ENCODE assay signal across 7 cellular contexts in genomic region chr17:42135664-42136653, GRCh38. TPM values are rescaled to one million over a fixed set of nuclear protein-coding genes. Genes with fewer than 3 reads are reported as not detected.
A peak's percentile ranks its signal among the peaks of the same experiment; 100 is the strongest.
DNase-seq lines count a peak whose midpoint lies in the region; ATAC-seq and TF ChIP-seq lines count a peak whose summit lies in the region.

No MANE protein-coding gene starts in this region.

- H3K36me3 ChIP-seq in Panc1 (ENCODE audit: control insufficient read depth, insufficient read depth, low read length) = no peaks in the 10 kb centered on the region; the same call in 1 of the 2 replicates
- no peaks in the 10 kb centered on the region for H3K36me3 ChIP-seq in mucosa of stomach (ENCODE audit: control insufficient read depth, insufficient read depth, low read length)

- H3K9ac ChIP-seq in mucosa of stomach (ENCODE audit: low read length) = peak overlapping the region; percentile 71

- ATAC-seq in Panc1 (peak; percentile 74; the same call in 1 of the 2 replicates), GM19324 (IDR thresholded peaks at IDR 0.05; ENCODE audit: low FRiP score, unreplicated experiment) (no peak), GM18861 (IDR thresholded peaks at IDR 0.05; ENCODE audit: unreplicated experiment) (no peak)
- ATAC-seq in effector memory CD8-positive, alpha-beta T cell (replicated peaks) = no peak

- no peak overlapping the region for H3K4me3 Mint-ChIP-seq in effector memory CD8-positive, alpha-beta T cell

- H3K4me1 ChIP-seq in Panc1 (ENCODE audit: control insufficient read depth, insufficient read depth, low read length) (peaks cover 18% of the 10 kb centered on the region), mucosa of stomach (ENCODE audit: control insufficient read depth, insufficient read depth, low read length) (peaks cover 69% of the 10 kb centered on the region)

- DNase-seq in HPDE6-E6E7 (ENCODE audit: extremely low spot score) (peak; percentile 91), Panc1 (ENCODE audit: low read depth, low spot score) (peak; percentile 22), NCI-H526 treated with DMSO at 0.1 percent for 48 hours (lab: John Stamatoyannopoulos, UW) (no peak)
- no peak for DNase-seq in effector memory CD8-positive, alpha-beta T cell

- CTCF ChIA-PET in Panc1 (lab: Charles Lee) = no interaction called here

- peak overlapping the region; percentile 70 for H3K27ac ChIP-seq in Panc1 (ENCODE audit: low read length)

- in situ Hi-C loops in Panc1 (cut with HindIII; ENCODE audit: low pct_unique_long_range_greater_than_20kb, low sequenced_read_pairs) = no loop called here

- H3K9me3 ChIP-seq in Panc1 (ENCODE audit: control insufficient read depth, insufficient read depth, low read depth, low read length) (no peaks in the 10 kb centered on the region), mucosa of stomach (ENCODE audit: control insufficient read depth, low read length) (no peaks in the 10 kb centered on the region)

- H3K27me3 Mint-ChIP-seq in effector memory CD8-positive, alpha-beta T cell = no peaks in the 10 kb centered on the region

- POLR2A ChIA-PET in Panc1 (lab: Charles Lee) = no interaction called here

- no peaks in the 10 kb centered on the region for H3K9me3 Mint-ChIP-seq in effector memory CD8-positive, alpha-beta T cell

- peak overlapping the region; percentile 70 to 73 for H3K27ac Mint-ChIP-seq in effector memory CD8-positive, alpha-beta T cell

- H3K36me3 Mint-ChIP-seq in effector memory CD8-positive, alpha-beta T cell (ENCODE audit: insufficient read depth) = peaks cover 36% of the 10 kb centered on the region

- peaks cover 44 to 61% of the 10 kb centered on the region in 2 donors for H3K4me1 Mint-ChIP-seq in effector memory CD8-positive, alpha-beta T cell (ENCODE audit: low read depth in 2 of 2)

- TF ChIP-seq CTCF in Panc1 (IDR thresholded peaks at IDR 0.05) = no peak

- H3K27me3 ChIP-seq in Panc1 (ENCODE audit: control insufficient read depth, insufficient read depth, low read length) (no peaks in the 10 kb centered on the region), mucosa of stomach (ENCODE audit: control insufficient read depth, insufficient read depth, low read length) (no peaks in the 10 kb centered on the region)

- H3K4me3 ChIP-seq in Panc1 (ENCODE audit: low read depth in 2 of 2, low read length in 2 of 2) (no peak overlapping the region), mucosa of stomach (ENCODE audit: low read length) (peak overlapping the region; percentile 49)

- intact Hi-C loops in Panc1 (cut with micrococcal nuclease; ENCODE audit: unreplicated experiment) = no loop called here

- BruUV-seq in Panc1 (replicated peaks; lab: Mats Ljungman, UMichigan) = no TSS peak

RNA-seq across cellular contexts. Expression of gene HSPB9, which starts 13.4 kb away (rescaled TPM):
- total RNA-seq in Panc1 (2021; ENCODE audit: unreplicated experiment) = not detected
- polyA plus RNA-seq in Panc1 (2012; ENCODE audit: insufficient read length) = not detected

RNA-seq across cellular contexts. Expression of gene KAT2A, which starts 14.8 kb away (rescaled TPM):
- total RNA-seq in Panc1 (2021; ENCODE audit: unreplicated experiment) = 67.0 TPM
- 60.6 TPM for polyA plus RNA-seq in Panc1 (2012; ENCODE audit: insufficient read length)

RNA-seq across cellular contexts. Expression of gene RAB5C, which starts 18.8 kb away (rescaled TPM):
- 141 TPM for total RNA-seq in Panc1 (2021; ENCODE audit: unreplicated experiment)
- 195 TPM for polyA plus RNA-seq in Panc1 (2012; ENCODE audit: insufficient read length)

RNA-seq across cellular contexts. Expression of gene DHX58, which starts 23.4 kb away (rescaled TPM):
- total RNA-seq in Panc1 (2021; ENCODE audit: unreplicated experiment) = 9.7 TPM
- 8.5 TPM for polyA plus RNA-seq in Panc1 (2012; ENCODE audit: insufficient read length)

RNA-seq across cellular contexts. Expression of gene ZNF385C, which starts 37.7 kb away (rescaled TPM):
- 0.21 TPM for total RNA-seq in Panc1 (2021; ENCODE audit: unreplicated experiment)
- 0.35 TPM for polyA plus RNA-seq in Panc1 (2012; ENCODE audit: insufficient read length)

Comparison
In these comparisons a context has a peak if more than half of its experiments do, and no peak if none do; other contexts are left out.
1. DNase-seq: peak in HPDE6-E6E7 (single experiment) and Panc1 (single experiment); none in effector memory CD8-positive, alpha-beta T cell (0 of 3) and NCI-H526 treated with DMSO at 0.1 percent for 48 hours (single experiment).